ENCODE assay signal across 6 cellular contexts in the genomic region with DNA sequence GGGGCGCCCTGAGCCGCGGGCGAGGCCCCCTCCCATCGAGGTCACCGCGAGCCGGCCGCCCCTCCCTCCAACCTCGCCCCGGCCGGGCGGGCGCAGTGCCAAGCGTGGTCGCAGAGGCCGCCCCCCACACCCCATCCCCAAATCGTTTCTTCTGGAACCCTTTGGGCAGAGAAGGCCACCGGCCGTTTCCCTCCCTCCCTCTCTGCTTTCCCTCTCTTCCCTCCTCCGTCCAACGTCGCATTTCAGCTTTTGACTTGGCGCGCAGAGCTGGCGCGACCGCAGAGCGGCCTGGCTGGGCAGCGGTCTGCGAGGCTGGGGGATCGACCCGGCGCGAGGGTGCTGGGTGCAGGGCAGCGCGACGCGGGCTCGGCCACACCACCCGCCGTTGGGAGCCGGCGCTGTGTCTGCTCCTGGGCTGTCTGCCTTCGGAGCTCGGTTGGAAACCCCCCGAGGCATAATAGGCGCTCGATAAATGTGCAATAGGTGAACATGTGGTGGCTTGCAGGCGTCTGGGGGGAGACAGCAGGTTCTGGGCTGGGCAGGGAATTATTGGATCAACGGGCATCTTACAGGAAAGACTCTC. TPM values are rescaled to one million over a fixed set of nuclear protein-coding genes. Genes with fewer than 3 reads are reported as not detected.
A peak's percentile ranks its signal among the peaks of the same experiment; 100 is the strongest.
DNase-seq lines count a peak whose midpoint lies in the region; ATAC-seq and TF ChIP-seq lines count a peak whose summit lies in the region.

No MANE protein-coding gene starts in this region.

- peak; percentile 2 for ATAC-seq in sciatic nerve
- no peak for ATAC-seq in GM21529 (IDR thresholded peaks at IDR 0.05; ENCODE audit: unreplicated experiment)

- peak overlapping the region; percentile 90 for H3K27ac ChIP-seq in C4-2B

- DNase-seq in NAMALWA (ENCODE audit: low spot score) (peak; percentile 82), dermis blood vessel endothelial cell (peak; percentile 15), sciatic nerve (ENCODE audit: low spot score) (peak; percentile 64), islet precursor cell (no peak)

- no peak for TF ChIP-seq CTCF in C4-2B (conservative IDR thresholded peaks at IDR 0.05)

- intact Hi-C loops in sciatic nerve (cut with DNase I) = no loop called here

RNA-seq across cellular contexts. Expression of a gene that starts 2.9 kb away (rescaled TPM):
- not detected in 2 replicates for total RNA-seq in dermis blood vessel endothelial cell
- 0.36 TPM for total RNA-seq in sciatic nerve

RNA-seq across cellular contexts. Expression of a gene that starts 6.7 kb away (rescaled TPM):
- 15.3 and 18.1 TPM in 2 replicates for total RNA-seq in dermis blood vessel endothelial cell
- 15.4 TPM for total RNA-seq in sciatic nerve

RNA-seq across cellular contexts. Expression of a gene that starts 8.3 kb away (rescaled TPM):
- total RNA-seq in dermis blood vessel endothelial cell (6.3 and 7.0 TPM in 2 replicates), sciatic nerve (0.58 TPM)

RNA-seq across cellular contexts. Expression of a gene that starts 39.0 kb away (rescaled TPM):
- total RNA-seq in dermis blood vessel endothelial cell (22.3 and 53.1 TPM in 2 replicates), sciatic nerve (1.8 TPM)

RNA-seq across cellular contexts. Expression of a gene that starts 45.5 kb away (rescaled TPM):
- 8.2 and 14.9 TPM in 2 replicates for total RNA-seq in dermis blood vessel endothelial cell
- 134 TPM for total RNA-seq in sciatic nerve
